Comparison of ENCODE assay signal across 1 cellular context in the genomic region with DNA sequence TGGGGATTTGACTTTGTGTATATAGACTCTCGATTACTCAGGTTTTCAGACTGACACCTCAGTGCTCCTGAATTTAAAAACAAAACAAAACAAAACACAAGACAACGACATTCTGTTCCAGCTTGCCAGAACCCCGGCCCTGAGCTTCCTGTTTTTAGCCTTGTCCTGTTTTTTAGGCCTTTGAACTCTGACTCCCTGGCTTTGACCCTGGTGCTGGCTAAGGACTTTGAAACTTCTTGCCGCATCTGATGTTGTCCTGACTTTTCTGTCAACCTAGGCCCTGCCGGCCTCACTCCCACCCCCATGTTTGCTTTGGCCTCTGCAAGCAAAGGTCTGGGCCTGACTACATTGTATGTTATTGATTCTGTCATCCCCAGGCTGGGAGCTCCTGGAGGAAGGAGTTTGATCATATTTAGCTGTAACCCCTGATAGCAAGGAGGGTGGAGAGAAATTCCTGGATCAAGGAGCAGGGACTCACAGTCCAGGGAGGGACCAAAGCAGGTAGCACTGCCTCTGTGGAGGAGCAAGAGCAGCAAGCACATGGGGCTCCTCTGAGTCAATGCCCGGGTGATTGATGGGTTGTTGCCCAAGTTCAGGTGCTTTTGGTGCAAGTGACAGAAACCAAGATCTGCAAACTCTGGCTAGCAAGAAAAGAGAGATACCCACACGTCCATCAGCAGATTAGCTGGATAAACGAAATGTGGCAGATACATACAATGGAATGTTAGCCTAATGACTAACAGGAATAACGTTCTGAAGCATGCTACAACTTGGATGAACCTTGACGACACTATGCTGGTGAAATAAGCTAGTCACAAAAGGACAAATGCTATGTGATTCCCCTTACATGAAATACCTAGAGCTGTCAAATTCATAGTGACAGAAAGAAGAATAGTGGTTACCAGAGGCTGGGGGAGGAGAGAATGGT.
TF ChIP-seq lines count a peak whose summit lies in the region.

No MANE protein-coding gene starts in this region.

TF ChIP-seq in HepG2, 621 proteins besides CTCF, POLR2A, EP300 and RAD21 (continued from another document):
- TF ChIP-seq RFXAP (CRISPR knock-in tag; IDR thresholded peaks at IDR 0.05; ENCODE audit: borderline replicate concordance): no peak
- TF ChIP-seq DPF2 (CRISPR knock-in tag; IDR thresholded peaks at IDR 0.05; ENCODE audit: borderline replicate concordance, low read depth): peak; percentile 98
- TF ChIP-seq ZNF563 (CRISPR knock-in tag; IDR thresholded peaks at IDR 0.05): peak; percentile 45; the same call in 1 of the 2 replicates
- TF ChIP-seq FOXA3 (CRISPR knock-in tag; IDR thresholded peaks at IDR 0.05): peak; percentile 97
- TF ChIP-seq AGO1 (IDR thresholded peaks at IDR 0.05; ENCODE audit: low read depth, low read length, poor library complexity, severe bottlenecking): no peak
- no peak for TF ChIP-seq ZKSCAN1 (IDR thresholded peaks at IDR 0.05; ENCODE audit: low read length)
- no peak for TF ChIP-seq PLRG1 (conservative IDR thresholded peaks at IDR 0.05)
- no peak; the same call in 1 of the 2 replicates for TF ChIP-seq STAG1 (CRISPR knock-in tag; IDR thresholded peaks at IDR 0.05)
- no peak for TF ChIP-seq PAWR (CRISPR knock-in tag; IDR thresholded peaks at IDR 0.05; ENCODE audit: borderline replicate concordance)
- TF ChIP-seq, protein P1, sequence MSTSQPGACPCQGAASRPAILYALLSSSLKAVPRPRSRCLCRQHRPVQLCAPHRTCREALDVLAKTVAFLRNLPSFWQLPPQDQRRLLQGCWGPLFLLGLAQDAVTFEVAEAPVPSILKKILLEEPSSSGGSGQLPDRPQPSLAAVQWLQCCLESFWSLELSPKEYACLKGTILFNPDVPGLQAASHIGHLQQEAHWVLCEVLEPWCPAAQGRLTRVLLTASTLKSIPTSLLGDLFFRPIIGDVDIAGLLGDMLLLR (CRISPR knock-in tag; IDR thresholded peaks at IDR 0.05): 0 out of 2 replicates have a peak, but pooled peaks have one; percentile 8
- no peak for TF ChIP-seq RNF2 (conservative IDR thresholded peaks at IDR 0.05; ENCODE audit: low read depth)
- no peak for TF ChIP-seq TGIF2 (CRISPR knock-in tag; IDR thresholded peaks at IDR 0.05)
- TF ChIP-seq CEBPB (IDR thresholded peaks at IDR 0.05; ENCODE audit: borderline replicate concordance, low read depth, low read length): peak; percentile 62
- TF ChIP-seq, protein P2, sequence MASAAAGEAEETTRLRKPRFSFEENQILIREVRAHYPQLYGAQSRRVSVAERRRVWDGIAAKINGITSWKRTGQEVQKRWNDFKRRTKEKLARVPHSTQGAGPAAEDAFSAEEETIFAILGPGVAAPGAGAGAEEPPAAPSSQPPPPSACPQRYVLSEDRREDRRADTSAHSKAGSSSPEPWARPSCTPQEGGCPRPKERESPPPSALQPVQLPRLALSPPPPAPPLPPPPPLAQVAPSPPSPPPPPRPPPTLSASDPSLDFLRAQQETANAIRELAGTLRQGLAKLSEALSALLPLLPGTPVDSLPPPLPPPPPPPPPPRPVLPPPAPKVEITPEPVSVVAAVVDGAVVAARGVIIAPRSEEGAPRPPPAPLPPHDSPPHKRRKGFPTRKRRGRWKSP (CRISPR knock-in tag; IDR thresholded peaks at IDR 0.05): peak; percentile 80; the same call in 1 of the 2 replicates
- TF ChIP-seq BORCS8-MEF2B (CRISPR knock-in tag; IDR thresholded peaks at IDR 0.05): peak; percentile 92
- no peak for TF ChIP-seq HOXA7 (CRISPR knock-in tag; IDR thresholded peaks at IDR 0.05)
- TF ChIP-seq ZNF607 (CRISPR knock-in tag; IDR thresholded peaks at IDR 0.05; ENCODE audit: borderline replicate concordance): no peak
- TF ChIP-seq PAXIP1 (CRISPR knock-in tag; conservative IDR thresholded peaks at IDR 0.05): peak; percentile 100
- no peak; the same call in 1 of the 2 replicates for TF ChIP-seq SMARCC2 (IDR thresholded peaks at IDR 0.05)
- TF ChIP-seq HNF1B (CRISPR knock-in tag; IDR thresholded peaks at IDR 0.05): peak; percentile 77; the same call in 1 of the 2 replicates
